13 cellular contexts compared by ENCODE assay signal in the genomic region with DNA sequence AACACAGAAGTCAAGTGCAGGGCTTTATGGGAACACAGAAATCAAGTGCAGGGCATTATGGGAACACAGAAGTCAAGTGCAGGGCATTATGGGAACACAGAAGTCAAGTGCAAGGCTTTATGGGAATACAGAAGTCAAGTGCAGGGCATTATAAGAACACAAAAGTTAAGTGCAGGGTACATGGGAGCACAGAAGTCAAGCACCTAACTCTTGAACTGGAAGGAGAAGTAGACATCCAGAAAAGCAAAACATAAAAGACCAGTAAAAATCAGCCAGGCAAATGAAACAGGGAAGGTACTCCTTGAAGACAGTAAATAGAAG.
"Had no signal": no experiment of that assay in that cellular context is flagged by ENCODE, and none has a peak within 500 bp of the region (broad histone marks: within the 10 kb centered on the region; RNA-seq: fewer than 3 reads in every experiment).

No MANE protein-coding gene starts in this region.

- H3K4me3 Mint-ChIP-seq: activated naive CD4-positive, alpha-beta T cell treated with anti-CD3 and anti-CD28 coated beads for 36 hours; activated T-helper 17 cell treated with anti-CD3 and anti-CD28 coated beads, Interleukin-2, amount 50 U/mL, for 72 hours; type B pancreatic cell had no signal

- H3K27ac Mint-ChIP-seq: activated naive CD4-positive, alpha-beta T cell treated with anti-CD3 and anti-CD28 coated beads for 36 hours; activated T-helper 17 cell treated with anti-CD3 and anti-CD28 coated beads, Interleukin-2, amount 50 U/mL, for 72 hours; type B pancreatic cell had no signal

- ATAC-seq: activated T-helper 17 cell treated with anti-CD3 and anti-CD28 coated beads, Interleukin-2, amount 50 U/mL, for 72 hours; esophagus mucosa; naive thymus-derived CD8-positive, alpha-beta T cell; stimulated activated naive CD8-positive, alpha-beta T cell treated with anti-CD3 and anti-CD28 coated beads, Interleukin-15, Interleukin-2, amounts not matched to agents 100 U/mL and 50 U/mL, for 24 hours had no signal

- H3K9me3 Mint-ChIP-seq: naive thymus-derived CD8-positive, alpha-beta T cell; type B pancreatic cell had no signal

- DNase-seq: activated CD4-positive, CD25-positive, alpha-beta regulatory T cell treated with anti-CD3 and anti-CD28 coated beads, Interleukin-2, amount 50 U/mL, for 72 hours; activated naive CD4-positive, alpha-beta T cell treated with anti-CD3 and anti-CD28 coated beads for 36 hours; activated T-cell treated with anti-CD3 and anti-CD28 coated beads for 4 hours; islet precursor cell; naive thymus-derived CD8-positive, alpha-beta T cell; occipital lobe; stimulated activated CD4-positive, alpha-beta T cell treated with anti-CD3 and anti-CD28 coated beads, Interleukin-15, amount 100 ng/mL, for 24 hours; stimulated activated CD4-positive, alpha-beta T cell treated with anti-CD3 and anti-CD28 coated beads, Interleukin-4, amount 100 ng/mL, for 1 hour; stimulated activated naive CD8-positive, alpha-beta T cell treated with anti-CD3 and anti-CD28 coated beads, Interleukin-15, Interleukin-2, amounts not matched to agents 100 U/mL and 50 U/mL, for 24 hours; T-helper 9 cell had no signal

- H3K36me3 Mint-ChIP-seq: naive thymus-derived CD8-positive, alpha-beta T cell; type B pancreatic cell had no signal

- H3K27me3 Mint-ChIP-seq: activated T-helper 17 cell treated with anti-CD3 and anti-CD28 coated beads, Interleukin-2, amount 50 U/mL, for 72 hours; type B pancreatic cell had no signal
